In genomic region chr14:68789002-68789797, GRCh38 we compare ENCODE assay signal across 8 cellular contexts. TPM values are rescaled to one million over a fixed set of nuclear protein-coding genes. Genes with fewer than 3 reads are reported as not detected.
DNase-seq lines count a peak whose midpoint lies in the region; ATAC-seq and TF ChIP-seq lines count a peak whose summit lies in the region.

No MANE protein-coding gene starts in this region.

- no TSS peak for BruUV-seq in OCI-LY7 (replicated peaks; lab: Mats Ljungman, UMichigan)

- H3K4me3 ChIP-seq in BLaER1 treated with 17β-estradiol and CSF1 and Interleukin-3, amounts not matched to agents 10 nM and 100 nM = peak overlapping the region; percentile 84 to 100 (median 96)
- peak overlapping the region; percentile 87 for H3K4me3 ChIP-seq in OCI-LY7 (ENCODE audit: low read depth, low read length, poor library complexity, severe bottlenecking)
- peak overlapping the region; percentile 91 to 99 for H3K4me3 ChIP-seq in esophagus (ENCODE audit: low read depth in 1 of 2, low read length in 2 of 2)
- H3K4me3 ChIP-seq in muscle layer of duodenum (ENCODE audit: low read depth in 1 of 2, low read length in 2 of 2) = peak overlapping the region; percentile 99 to 100

- WGBS in esophagus, 2 donors = 3% methylated on average over 14 of the region's 14 CpGs

- intact Hi-C loops in OCI-LY7 (cut with micrococcal nuclease; ENCODE audit: unreplicated experiment) = loop anchor here (1.0 kb wide), 3 partner anchors 27 to 541 kb away; no protein-coding TSS in a partner anchor

- H3K9me3 ChIP-seq in BLaER1 treated with 17β-estradiol and CSF1 and Interleukin-3, amounts not matched to agents 10 nM and 100 nM (replicated peaks in 1 of 11) = peaks cover 7 to 26% (median 14%) of the 10 kb centered on the region in 11 experiments; a peak in 13 of 22 replicates
- H3K9me3 ChIP-seq in OCI-LY7 (ENCODE audit: low read length) = no peaks in the 10 kb centered on the region
- H3K9me3 ChIP-seq in esophagus (ENCODE audit: control insufficient read depth in 2 of 2, insufficient read depth in 1 of 2, low read depth in 1 of 2, low read length in 1 of 2) = no peaks in the 10 kb centered on the region
- no peaks in the 10 kb centered on the region for H3K9me3 ChIP-seq in muscle layer of duodenum (ENCODE audit: control insufficient read depth in 1 of 2, low read length in 2 of 2)

- H3K4me3 Mint-ChIP-seq in activated T-cell treated with anti-CD3 and anti-CD28 coated beads, Interleukin-2, amount 50 U/mL, for 24 hours = peak overlapping the region; percentile 89
- H3K4me3 Mint-ChIP-seq in stimulated activated effector memory CD8-positive, alpha-beta T cell treated with anti-CD3 and anti-CD28 coated beads, Interleukin-12 subunit alpha, Interleukin-12 subunit beta, amount 100 ng/mL, for 72 hours = peak overlapping the region; percentile 100

- peak overlapping the region; percentile 96 to 100 (median 99) for H3K27ac ChIP-seq in BLaER1 treated with 17β-estradiol and CSF1 and Interleukin-3, amounts not matched to agents 10 nM and 100 nM
- H3K27ac ChIP-seq in OCI-LY7 (ENCODE audit: low read depth, low read length, poor library complexity, severe bottlenecking) = peak overlapping the region; percentile 92
- peak overlapping the region; percentile 99 to 100 for H3K27ac ChIP-seq in esophagus (ENCODE audit: low read depth in 2 of 2, low read length in 1 of 2)
- H3K27ac ChIP-seq in muscle layer of duodenum (ENCODE audit: low read length) = peak overlapping the region; percentile 100

- ATAC-seq in stimulated activated effector memory CD8-positive, alpha-beta T cell treated with anti-CD3 and anti-CD28 coated beads, Interleukin-12 subunit alpha, Interleukin-12 subunit beta, amount 100 ng/mL, for 72 hours = peak; percentile 62
- ATAC-seq in GM21526 (IDR thresholded peaks at IDR 0.05; ENCODE audit: low FRiP score, unreplicated experiment) = no peak

- peaks cover 52 to 63% (median 57%) of the 10 kb centered on the region in 11 experiments for H3K36me3 ChIP-seq in BLaER1 treated with 17β-estradiol and CSF1 and Interleukin-3, amounts not matched to agents 10 nM and 100 nM
- H3K36me3 ChIP-seq in OCI-LY7 (ENCODE audit: insufficient read depth, low read length) (peaks cover 66% of the 10 kb centered on the region), esophagus (ENCODE audit: control insufficient read depth in 2 of 2, insufficient read depth in 2 of 2, low read length in 1 of 2) (peaks cover 7 to 18% of the 10 kb centered on the region in 2 donors), muscle layer of duodenum (ENCODE audit: control insufficient read depth in 1 of 2, insufficient read depth in 2 of 2, low read length in 2 of 2) (peaks cover 30 to 38% of the 10 kb centered on the region in 2 donors)

- H3K79me2 ChIP-seq in OCI-LY7 (ENCODE audit: insufficient read depth, low read depth, low read length) = peaks cover 61% of the 10 kb centered on the region

- no peaks in the 10 kb centered on the region for H3K27me3 Mint-ChIP-seq in activated T-cell treated with anti-CD3 and anti-CD28 coated beads, Interleukin-2, amount 50 U/mL, for 24 hours

- peaks cover 38 to 73% (median 61%) of the 10 kb centered on the region in 11 experiments for H4K20me1 ChIP-seq in BLaER1 treated with 17β-estradiol and CSF1 and Interleukin-3, amounts not matched to agents 10 nM and 100 nM
- peaks cover 30% of the 10 kb centered on the region for H4K20me1 ChIP-seq in OCI-LY7 (ENCODE audit: insufficient read depth, low read length)

- peak; percentile 72 for DNase-seq in HEK293T (ENCODE audit: extremely low spot score)
- peak; percentile 89 for DNase-seq in OCI-LY7 (ENCODE audit: low spot score)
- DNase-seq in activated T-cell treated with anti-CD3 and anti-CD28 coated beads, Interleukin-2, amount 50 U/mL, for 24 hours = peak; percentile 86
- DNase-seq in stimulated activated effector memory CD8-positive, alpha-beta T cell treated with anti-CD3 and anti-CD28 coated beads, Interleukin-12 subunit alpha, Interleukin-12 subunit beta, amount 100 ng/mL, for 72 hours (ENCODE audit: low spot score in 2 of 2) = peak; percentile 70 to 87

- no peaks in the 10 kb centered on the region for H3K9me3 Mint-ChIP-seq in activated T-cell treated with anti-CD3 and anti-CD28 coated beads, Interleukin-2, amount 50 U/mL, for 24 hours
- H3K9me3 Mint-ChIP-seq in stimulated activated effector memory CD8-positive, alpha-beta T cell treated with anti-CD3 and anti-CD28 coated beads, Interleukin-12 subunit alpha, Interleukin-12 subunit beta, amount 100 ng/mL, for 72 hours = no peaks in the 10 kb centered on the region

- peaks cover 68% of the 10 kb centered on the region for H3K36me3 Mint-ChIP-seq in activated T-cell treated with anti-CD3 and anti-CD28 coated beads, Interleukin-2, amount 50 U/mL, for 24 hours (ENCODE audit: low read depth)
- peaks cover 85% of the 10 kb centered on the region for H3K36me3 Mint-ChIP-seq in stimulated activated effector memory CD8-positive, alpha-beta T cell treated with anti-CD3 and anti-CD28 coated beads, Interleukin-12 subunit alpha, Interleukin-12 subunit beta, amount 100 ng/mL, for 72 hours

- no peaks in the 10 kb centered on the region for H3K9me2 ChIP-seq in OCI-LY7 (ENCODE audit: insufficient read depth, low read length)

- peak overlapping the region; percentile 96 to 100 (median 99) for H3K9ac ChIP-seq in BLaER1 treated with 17β-estradiol and CSF1 and Interleukin-3, amounts not matched to agents 10 nM and 100 nM

- H3K4me2 ChIP-seq in BLaER1 treated with 17β-estradiol and CSF1 and Interleukin-3, amounts not matched to agents 10 nM and 100 nM = peak overlapping the region; percentile 80 to 93 (median 90)
- H3K4me2 ChIP-seq in OCI-LY7 (ENCODE audit: low read length) = peak overlapping the region; percentile 96

- no peaks in the 10 kb centered on the region for H3K27me3 ChIP-seq in BLaER1 treated with 17β-estradiol and CSF1 and Interleukin-3, amounts not matched to agents 10 nM and 100 nM
- H3K27me3 ChIP-seq in esophagus (ENCODE audit: control insufficient read depth in 1 of 2, insufficient read depth in 2 of 2, low read length in 2 of 2) (no peaks in the 10 kb centered on the region), muscle layer of duodenum (ENCODE audit: low read depth, low read length) (no peaks in the 10 kb centered on the region)

- peak overlapping the region; percentile 99 for H3K27ac Mint-ChIP-seq in activated T-cell treated with anti-CD3 and anti-CD28 coated beads, Interleukin-2, amount 50 U/mL, for 24 hours
- H3K27ac Mint-ChIP-seq in stimulated activated effector memory CD8-positive, alpha-beta T cell treated with anti-CD3 and anti-CD28 coated beads, Interleukin-12 subunit alpha, Interleukin-12 subunit beta, amount 100 ng/mL, for 72 hours = peak overlapping the region; percentile 100

- peak; percentile 90 for TF ChIP-seq CTCF in OCI-LY7 (conservative IDR thresholded peaks at IDR 0.05; ENCODE audit: low read length)

- H2AFZ ChIP-seq in OCI-LY7 (ENCODE audit: low read length) = no peak overlapping the region

- CTCF ChIA-PET in HEK293T (lab: Yijun Ruan, JAX) (interaction anchor here (0.6 to 1.2 kb wide), 9 partner anchors 25 to 1129 kb away, joined by 3 to 5 read pairs (median 3); no protein-coding TSS in a partner anchor), OCI-LY7 (lab: Charles Lee; ENCODE audit: unreplicated experiment) (interaction anchor here (0.6 to 3.6 kb wide), 9 partner anchors 9 to 542 kb away, joined by 3 to 24 read pairs (median 5); no protein-coding TSS in a partner anchor)

- POLR2A ChIA-PET in HEK293T (lab: Yijun Ruan, JAX) (interaction anchor here (5.3 kb wide), 1 partner anchor 25 kb away, joined by 63 read pairs; no protein-coding TSS in a partner anchor), OCI-LY7 (lab: Charles Lee) (interaction anchor here (0.6 to 7.1 kb wide), 15 partner anchors 10 to 540 kb away, joined by 3 to 126 read pairs (median 4); no protein-coding TSS in a partner anchor)

- peaks cover 62% of the 10 kb centered on the region for H3K4me1 Mint-ChIP-seq in activated T-cell treated with anti-CD3 and anti-CD28 coated beads, Interleukin-2, amount 50 U/mL, for 24 hours (ENCODE audit: low read depth)
- H3K4me1 Mint-ChIP-seq in stimulated activated effector memory CD8-positive, alpha-beta T cell treated with anti-CD3 and anti-CD28 coated beads, Interleukin-12 subunit alpha, Interleukin-12 subunit beta, amount 100 ng/mL, for 72 hours = peaks cover 63% of the 10 kb centered on the region

- peaks cover 33 to 46% (median 44%) of the 10 kb centered on the region in 10 experiments for H3K4me1 ChIP-seq in BLaER1 treated with 17β-estradiol and CSF1 and Interleukin-3, amounts not matched to agents 10 nM and 100 nM
- H3K4me1 ChIP-seq in OCI-LY7 (ENCODE audit: insufficient read depth, low read length, poor library complexity, severe bottlenecking) (peaks cover 55% of the 10 kb centered on the region), esophagus (ENCODE audit: control insufficient read depth in 2 of 2, insufficient read depth in 2 of 2, low read length in 1 of 2) (peaks cover 7 to 18% of the 10 kb centered on the region in 2 donors), muscle layer of duodenum (ENCODE audit: control insufficient read depth in 1 of 2, insufficient read depth in 2 of 2, low read length in 2 of 2) (peaks cover 0 to 12% of the 10 kb centered on the region in 2 donors)

TF ChIP-seq in HEK293T, 16 proteins besides CTCF, POLR2A, EP300 and RAD21:
- TF ChIP-seq FOXM1 (IDR thresholded peaks at IDR 0.05; ENCODE audit: borderline replicate concordance) (no peak), HDGF (IDR thresholded peaks at IDR 0.05; ENCODE audit: borderline replicate concordance) (no peak)

RNA-seq across cellular contexts. Expression of gene ZFP36L1, which starts 3.7 kb away (rescaled TPM):
- total RNA-seq in OCI-LY7 (2014; rRNA removed; shearing (Covaris generic)) = 24.2 and 25.6 TPM in 2 replicates
- 51.4 and 57.0 TPM in 2 replicates for total RNA-seq in OCI-LY7 (2022)
- polyA plus RNA-seq in esophagus = 10 to 100 TPM; 58.8 to 84.0 TPM
